In genomic region chr21:45404726-45405270, GRCh38 we compare ENCODE assay signal across 8 cellular contexts. TPM values are rescaled to one million over a fixed set of nuclear protein-coding genes. Genes with fewer than 3 reads are reported as not detected.
DNase-seq lines count a peak whose midpoint lies in the region; ATAC-seq and TF ChIP-seq lines count a peak whose summit lies in the region.

TSS of gene COL18A1 (plus strand) at chr21:45405165. CDS start at chr21:45405231, 66 bp downstream.

- no peaks in the 10 kb centered on the region for H3K36me3 ChIP-seq in Peyer's patch
- H3K36me3 ChIP-seq in ascending aorta, result no peaks in the 10 kb centered on the region
- no peaks in the 10 kb centered on the region for H3K36me3 ChIP-seq in hepatocyte (replicated peaks; ENCODE audit: insufficient read depth, low read depth)
- no peaks in the 10 kb centered on the region for H3K36me3 ChIP-seq in gastrocnemius medialis

- no peaks in the 10 kb centered on the region for H3K9me3 ChIP-seq in Peyer's patch
- H3K9me3 ChIP-seq in ascending aorta, result peaks cover 4 to 9% of the 10 kb centered on the region in 2 donors
- peaks cover 4% of the 10 kb centered on the region for H3K9me3 ChIP-seq in hepatocyte (ENCODE audit: low read depth)
- peaks cover 0 to 6% (median 0%) of the 10 kb centered on the region in 3 donors for H3K9me3 ChIP-seq in gastrocnemius medialis

- POLR2A ChIA-PET in GM10248 (lab: Yijun Ruan, JAX), result no interaction called here

- H3K27me3 ChIP-seq in Peyer's patch (peaks cover 0 to 4% of the 10 kb centered on the region in 2 donors), ascending aorta (no peaks in the 10 kb centered on the region), hepatocyte (no peaks in the 10 kb centered on the region), gastrocnemius medialis (peaks cover 25 to 34% (median 29%) of the 10 kb centered on the region in 3 donors)

- peaks cover 34% of the 10 kb centered on the region for H3K79me2 ChIP-seq in hepatocyte

- in situ Hi-C loops in gastrocnemius medialis (cut with MboI; ENCODE audit: low sequenced_read_pairs in 4 of 4), result no loop called here

- WGBS in hepatocyte (ENCODE audit: low lambda C conversion rate, missing lambda C conversion rate), result 2% methylated on average over 21 of the region's 70 CpGs

- H3K27ac ChIP-seq in Peyer's patch (peak within 1 kb of the TSS; percentile 49 to 83 (median 71)), ascending aorta (peak within 1 kb of the TSS; percentile 92 to 93), hepatocyte (peak within 1 kb of the TSS; percentile 66), gastrocnemius medialis (peak within 1 kb of the TSS; percentile 66 to 82 (median 72))

- intact Hi-C loops in ascending aorta (cut with DNase I), result loop anchor here (1.0 to 2.0 kb wide), 4 partner anchors 34 to 112 kb away; no protein-coding TSS in a partner anchor
- intact Hi-C loops in gastrocnemius medialis (cut with DNase I; ENCODE audit: low total_unique reads), result loop anchor here (2.0 kb wide), 1 partner anchor 40 kb away; no protein-coding TSS in a partner anchor

- CTCF ChIA-PET in GM10248 (lab: Yijun Ruan, JAX), result no interaction called here

- H3K4me1 ChIP-seq in Peyer's patch (peaks cover 0 to 22% (median 10%) of the 10 kb centered on the region in 4 donors), ascending aorta (peaks cover 15 to 28% of the 10 kb centered on the region in 2 donors), hepatocyte (ENCODE audit: insufficient read depth) (peaks cover 41% of the 10 kb centered on the region), gastrocnemius medialis (peaks cover under 1 to 24% of the 10 kb centered on the region in 2 donors)

- ATAC-seq in gastrocnemius medialis, result peak in 1 of 2 donors; percentile 31
- no peak for ATAC-seq in GM18511 (IDR thresholded peaks at IDR 0.05; ENCODE audit: unreplicated experiment)
- no peak for ATAC-seq in GM19395 (IDR thresholded peaks at IDR 0.05; ENCODE audit: unreplicated experiment)

- H3K4me2 ChIP-seq in hepatocyte, result peak within 1 kb of the TSS; percentile 99

- no peaks in the 10 kb centered on the region for H4K20me1 ChIP-seq in hepatocyte (ENCODE audit: insufficient read depth, poor library complexity, severe bottlenecking)

- H3K9me2 ChIP-seq in hepatocyte (replicated peaks; ENCODE audit: insufficient read depth), result no peaks in the 10 kb centered on the region

- TF ChIP-seq CTCF in GM10248 (IDR thresholded peaks at IDR 0.05; ENCODE audit: control extremely low read depth, extremely low read depth, low read depth, missing control alignments) (no peak), Peyer's patch (IDR thresholded peaks at IDR 0.05) (no peak), ascending aorta (IDR thresholded peaks at IDR 0.05) (no peak), hepatocyte (IDR thresholded peaks at IDR 0.05; ENCODE audit: poor library complexity) (no peak), gastrocnemius medialis (IDR thresholded peaks at IDR 0.05 in 4 of 5, conservative IDR thresholded peaks at IDR 0.05 in 1 of 5) (no peak)

- TF ChIP-seq POLR2A in Peyer's patch (IDR thresholded peaks at IDR 0.05) (no peak), gastrocnemius medialis (IDR thresholded peaks at IDR 0.05) (no peak)

- peak within 1 kb of the TSS; percentile 78 for H2AFZ ChIP-seq in hepatocyte

- DNase-seq in GM10248 (ENCODE audit: extremely low spot score) (peak; percentile 69), Peyer's patch (peak in 2 of 3 donors; percentile 57 to 61), ascending aorta (ENCODE audit: low spot score in 2 of 2) (peak in 1 of 2 donors; percentile 83), hepatocyte (ENCODE audit: low spot score) (peak; percentile 88), gastrocnemius medialis (peak in 1 of 2 donors; percentile 11), NCI-H2029 treated with DMSO at 0.1 percent for 48 hours (lab: John Stamatoyannopoulos, UW) (no peak)

- H3K4me3 ChIP-seq in Peyer's patch (peak within 1 kb of the TSS; percentile 37 to 64 (median 56)), ascending aorta (peak within 1 kb of the TSS; percentile 85 to 91), hepatocyte (peak within 1 kb of the TSS; percentile 64), gastrocnemius medialis (peak within 1 kb of the TSS; percentile 45 to 63 (median 52))

RNA-seq across cellular contexts. Expression of gene COL18A1, which starts in this region (rescaled TPM):
- total RNA-seq in Peyer's patch, result 10 to 100 TPM; 18.6 to 85.0 (median 33.0) TPM
- total RNA-seq in ascending aorta, result 699 TPM
- total RNA-seq in hepatocyte, result 67.3 and 97.1 TPM in 2 replicates
- polyA plus RNA-seq in hepatocyte, result 140 and 178 TPM in 2 replicates
- 10 to 100 TPM; 16.4 to 42.2 (median 20.7) TPM for total RNA-seq in gastrocnemius medialis
